1 cellular context compared by ENCODE assay signal in genomic region chr15:89139613-89140499, GRCh38.
TF ChIP-seq lines count a peak whose summit lies in the region.

No MANE protein-coding gene starts in this region.

TF ChIP-seq in HepG2, 621 proteins besides CTCF, POLR2A, EP300 and RAD21 (continued from another document and continues in another):
- TF ChIP-seq PREB (CRISPR knock-in tag; IDR thresholded peaks at IDR 0.05) (no peak), NRL (CRISPR knock-in tag; IDR thresholded peaks at IDR 0.05; ENCODE audit: borderline replicate concordance) (no peak), ADNP (CRISPR knock-in tag; IDR thresholded peaks at IDR 0.05) (no peak), NFYC (CRISPR knock-in tag; IDR thresholded peaks at IDR 0.05) (no peak), E2F5 (CRISPR knock-in tag; conservative IDR thresholded peaks at IDR 0.05) (no peak), LCORL (IDR thresholded peaks at IDR 0.05) (no peak), LCORL (CRISPR knock-in tag; IDR thresholded peaks at IDR 0.05) (peak; percentile 16; the same call in 1 of the 2 replicates), HOXA9 (CRISPR knock-in tag; IDR thresholded peaks at IDR 0.05; ENCODE audit: borderline replicate concordance) (no peak), CCAR2 (optimal IDR thresholded peaks at IDR 0.05; ENCODE audit: low read depth, low read length) (peak; percentile 18), BRF2 (CRISPR knock-in tag; IDR thresholded peaks at IDR 0.05) (0 out of 2 replicates have a peak, but pooled peaks have one; percentile 49), ZFX (CRISPR knock-in tag; IDR thresholded peaks at IDR 0.05; ENCODE audit: low read depth) (peak; percentile 20; the same call in 1 of the 2 replicates), ZC3H13 (CRISPR knock-in tag; IDR thresholded peaks at IDR 0.05) (0 out of 2 replicates have a peak, but pooled peaks have one; percentile 2), BHLHE40 (IDR thresholded peaks at IDR 0.05; ENCODE audit: low read length) (peak; percentile 57; the same call in 1 of the 2 replicates), RBFOX2 (IDR thresholded peaks at IDR 0.05; ENCODE audit: low read depth, low read length) (peak; percentile 29; the same call in 1 of the 2 replicates), ZNF609 (CRISPR knock-in tag; IDR thresholded peaks at IDR 0.05; ENCODE audit: borderline replicate concordance) (0 out of 2 replicates have a peak, but pooled peaks have one; percentile 24), JUND (CRISPR knock-in tag; IDR thresholded peaks at IDR 0.05) (peak; percentile 40; the same call in 1 of the 2 replicates), EZH2 (conservative IDR thresholded peaks at IDR 0.05; ENCODE audit: low read depth, low read length) (no peak), ZNF460 (CRISPR knock-in tag; IDR thresholded peaks at IDR 0.05; ENCODE audit: borderline replicate concordance) (no peak), RNF219 (CRISPR knock-in tag; IDR thresholded peaks at IDR 0.05) (no peak), FOSL1 (CRISPR knock-in tag; IDR thresholded peaks at IDR 0.05; ENCODE audit: borderline replicate concordance) (no peak), SP2 (CRISPR knock-in tag; IDR thresholded peaks at IDR 0.05) (no peak), ZBTB42 (CRISPR knock-in tag; IDR thresholded peaks at IDR 0.05) (0 out of 2 replicates have a peak, but pooled peaks have one; percentile 23), TCF12 (IDR thresholded peaks at IDR 0.05) (no peak), TCF12 (CRISPR knock-in tag; IDR thresholded peaks at IDR 0.05) (no peak), ZFP36L1 (CRISPR knock-in tag; IDR thresholded peaks at IDR 0.05) (no peak), ZBTB20 (CRISPR knock-in tag; IDR thresholded peaks at IDR 0.05; ENCODE audit: borderline replicate concordance, low read depth) (no peak), ZBED4 (CRISPR knock-in tag; IDR thresholded peaks at IDR 0.05; ENCODE audit: borderline replicate concordance) (no peak), TRIM22 (IDR thresholded peaks at IDR 0.05) (no peak), ZFP90 (CRISPR knock-in tag; IDR thresholded peaks at IDR 0.05; ENCODE audit: borderline replicate concordance) (no peak), CREM (IDR thresholded peaks at IDR 0.05) (peak; percentile 31; the same call in 1 of the 2 replicates), CREM (CRISPR knock-in tag; IDR thresholded peaks at IDR 0.05) (no peak), ZNF660 (CRISPR knock-in tag; IDR thresholded peaks at IDR 0.05; ENCODE audit: borderline replicate concordance, low read depth) (no peak), ZNF644 (CRISPR knock-in tag; IDR thresholded peaks at IDR 0.05; ENCODE audit: low read depth) (0 out of 2 replicates have a peak, but pooled peaks have one; percentile 6), DPF2 (CRISPR knock-in tag; IDR thresholded peaks at IDR 0.05; ENCODE audit: borderline replicate concordance, low read depth) (0 out of 2 replicates have a peak, but pooled peaks have one; percentile 31), SALL2 (CRISPR knock-in tag; IDR thresholded peaks at IDR 0.05) (no peak), KLF16 (CRISPR knock-in tag; IDR thresholded peaks at IDR 0.05) (peak in 1 of 2 experiments; percentile 83; a peak in 2 of 4 replicates), KDM6A (CRISPR knock-in tag; IDR thresholded peaks at IDR 0.05; ENCODE audit: low read depth) (no peak), SYNCRIP (IDR thresholded peaks at IDR 0.05; ENCODE audit: insufficient read depth, low read depth, low read length) (no peak), AHDC1 (CRISPR knock-in tag; IDR thresholded peaks at IDR 0.05; ENCODE audit: borderline replicate concordance) (peak; percentile 56; the same call in 1 of the 2 replicates), ZBTB38 (CRISPR knock-in tag; IDR thresholded peaks at IDR 0.05) (0 out of 2 replicates have a peak, but pooled peaks have one; percentile 24), ZFYVE20 (CRISPR knock-in tag; IDR thresholded peaks at IDR 0.05; ENCODE audit: borderline replicate concordance, low read depth) (no peak)
